10 cellular contexts compared by ENCODE assay signal in the genomic region with DNA sequence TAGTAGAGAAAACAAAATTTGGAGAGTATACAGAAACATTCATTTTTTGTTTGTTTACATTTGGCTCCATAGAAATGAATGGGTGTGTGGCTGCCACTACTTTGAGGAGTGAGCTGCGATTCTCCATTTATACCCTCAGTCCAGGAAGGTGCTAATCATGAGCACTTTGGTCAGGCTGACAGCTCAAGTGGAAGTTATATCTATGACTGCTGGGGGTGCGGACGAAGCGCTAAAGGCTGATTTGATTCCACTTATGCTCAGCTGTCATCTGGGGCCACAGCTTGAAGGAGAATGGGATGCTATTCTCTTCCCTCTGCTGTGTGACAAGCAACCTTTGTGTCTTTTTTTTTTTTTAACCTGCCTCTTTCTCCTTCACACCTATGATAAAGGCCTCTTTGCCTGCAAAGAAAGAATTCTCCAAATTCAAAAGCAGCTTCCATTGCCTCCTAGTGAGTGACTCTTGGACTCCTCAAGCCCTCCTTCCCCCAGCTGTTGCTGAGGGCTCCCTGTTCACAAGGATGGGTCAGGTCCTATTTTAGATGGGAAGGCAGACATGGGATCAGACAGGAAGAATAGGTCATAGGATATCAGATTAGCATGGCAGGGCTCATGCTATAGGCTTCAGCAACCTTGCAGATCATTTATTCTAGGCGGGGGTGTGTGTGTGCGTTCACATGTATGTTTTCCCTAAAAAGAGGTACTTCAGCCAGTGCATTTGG.
"Had no signal": no experiment of that assay in that cellular context is flagged by ENCODE, and none has a peak within 500 bp of the region (broad histone marks: within the 10 kb centered on the region; RNA-seq: fewer than 3 reads in every experiment).

No MANE protein-coding gene starts in this region.

- ATAC-seq: body of pancreas had no signal

- DNase-seq: activated CD4-positive, alpha-beta T cell treated with anti-CD3 and anti-CD28 coated beads, Interleukin-2, amount 50 U/mL, for 4 hours; activated CD4-positive, CD25-positive, alpha-beta regulatory T cell treated with anti-CD3 and anti-CD28 coated beads, Interleukin-2, amount 50 U/mL, for 72 hours; activated T-cell treated with anti-CD3 and anti-CD28 coated beads, Interleukin-2, amount 50 U/mL, for 1 hour; amniotic stem cell; body of pancreas; cerebellar nuclear complex; mesenchymal stem cell; ovary; thyroid gland; uterus had no signal
